In the genomic region with DNA sequence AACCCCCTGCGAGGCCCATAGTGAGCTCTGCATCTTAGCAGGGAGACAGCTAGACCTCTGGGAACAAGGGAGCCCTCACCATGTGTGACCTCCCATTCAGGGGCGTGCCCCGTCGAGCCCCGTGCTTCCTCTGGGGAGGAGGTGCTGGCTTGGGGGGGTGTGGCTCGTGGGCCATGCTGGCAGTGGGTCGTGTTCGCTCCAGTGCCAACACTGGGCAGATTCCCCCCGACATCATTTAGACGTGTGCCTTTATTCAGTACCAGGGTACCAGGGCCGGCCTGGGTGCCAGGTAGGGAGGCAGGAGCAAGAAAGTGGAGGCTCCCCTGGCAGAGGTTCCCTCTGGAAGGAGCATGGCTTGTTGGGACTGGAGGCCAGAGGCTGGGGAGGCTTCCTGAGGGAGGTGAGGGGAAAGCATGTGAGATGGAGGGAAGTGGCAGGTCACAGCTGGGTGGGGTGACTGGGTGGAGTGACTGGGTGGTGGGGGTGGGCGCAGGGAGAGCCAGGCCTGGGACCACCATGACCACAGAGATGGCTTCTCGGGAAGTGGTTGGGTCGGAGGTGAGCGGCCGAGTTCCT, we compare ENCODE assay signal across 16 cellular contexts. TPM values are rescaled to one million over a fixed set of nuclear protein-coding genes. Genes with fewer than 3 reads are reported as not detected.
A peak's percentile ranks its signal among the peaks of the same experiment; 100 is the strongest.
DNase-seq lines count a peak whose midpoint lies in the region; ATAC-seq and TF ChIP-seq lines count a peak whose summit lies in the region.
"Had no signal": no experiment of that assay in that cellular context is flagged by ENCODE, and none has a peak within 500 bp of the region (broad histone marks: within the 10 kb centered on the region; RNA-seq: fewer than 3 reads in every experiment).

No MANE protein-coding gene starts in this region.

- H3K27me3 ChIP-seq in NT2/D1 (ENCODE audit: insufficient read depth, insufficient read length) (peaks cover 19% of the 10 kb centered on the region), lower lobe of right lung (ENCODE audit: low read depth) (peaks cover 49% of the 10 kb centered on the region), esophagus muscularis mucosa (peaks cover 0 to 29% (median 0%) of the 10 kb centered on the region in 4 donors)
- H3K27me3 ChIP-seq: SJCRH30, thyroid gland had no signal

- intact Hi-C loops in lower lobe of right lung (cut with DNase I), result no loop called here
- intact Hi-C loops in esophagus muscularis mucosa (cut with DNase I), result no loop called here

- H3K4me1 ChIP-seq in NT2/D1 (ENCODE audit: insufficient read depth, insufficient read length), result peaks cover 44% of the 10 kb centered on the region
- H3K4me1 ChIP-seq in lower lobe of right lung, result peaks cover 18% of the 10 kb centered on the region
- peaks cover 45 to 60% (median 49%) of the 10 kb centered on the region in 4 donors for H3K4me1 ChIP-seq in esophagus muscularis mucosa

- H3K27ac ChIP-seq in cingulate gyrus (ENCODE audit: low read depth, low read length), result peak overlapping the region; percentile 74
- no peak overlapping the region for H3K27ac ChIP-seq in lower lobe of right lung
- peak overlapping the region in 18 of 21 experiments; percentile 4 to 82 (median 66) for H3K27ac ChIP-seq in skin epidermis
- no peak overlapping the region for H3K27ac ChIP-seq in esophagus muscularis mucosa (replicated peaks in 1 of 4)
- H3K27ac ChIP-seq: KMS-11, SJCRH30, thyroid gland had no signal

- TF ChIP-seq CTCF in lower lobe of right lung (IDR thresholded peaks at IDR 0.05), result no peak
- no peak for TF ChIP-seq CTCF in esophagus muscularis mucosa (IDR thresholded peaks at IDR 0.05)

- WGBS in esophagus muscularis mucosa, result 76% methylated on average over 11 of the region's 16 CpGs

- TF ChIP-seq EP300 in esophagus muscularis mucosa (IDR thresholded peaks at IDR 0.05), result no peak

- TF ChIP-seq POLR2A in esophagus muscularis mucosa (IDR thresholded peaks at IDR 0.05; ENCODE audit: low read depth), result no peak

- H3K4me3 ChIP-seq in NT2/D1 (ENCODE audit: insufficient read length, low read depth) (no peak overlapping the region), lower lobe of right lung (no peak overlapping the region), skin epidermis (no peak overlapping the region), esophagus muscularis mucosa (no peak overlapping the region)
- H3K4me3 ChIP-seq: SJCRH30, thyroid gland had no signal

- peak overlapping the region; percentile 1 for H3K9ac ChIP-seq in NT2/D1 (ENCODE audit: insufficient read length, low read depth)
- H3K9ac ChIP-seq: KMS-11 had no signal

- H3K9me3 ChIP-seq in NT2/D1 (ENCODE audit: insufficient read depth, low read length), result no peaks in the 10 kb centered on the region
- no peaks in the 10 kb centered on the region for H3K9me3 ChIP-seq in lower lobe of right lung
- no peaks in the 10 kb centered on the region for H3K9me3 ChIP-seq in esophagus muscularis mucosa
- H3K9me3 ChIP-seq: BE2C, SJCRH30, thyroid gland had no signal

- no peak for ATAC-seq in lower lobe of right lung
- ATAC-seq in HG02884 (IDR thresholded peaks at IDR 0.05; ENCODE audit: unreplicated experiment), result no peak

- peaks cover 19% of the 10 kb centered on the region for H3K36me3 ChIP-seq in NT2/D1 (ENCODE audit: insufficient read depth, insufficient read length, low read length)
- H3K36me3 ChIP-seq in lower lobe of right lung, result no peaks in the 10 kb centered on the region
- H3K36me3 ChIP-seq in esophagus muscularis mucosa, result peaks cover 0 to 10% (median 4%) of the 10 kb centered on the region in 4 donors
- H3K36me3 ChIP-seq: BE2C, thyroid gland had no signal

- DNase-seq in NT2/D1 (ENCODE audit: low read depth, low spot score) (no peak), lower lobe of right lung (peak; percentile 39), germinal center (ENCODE audit: low spot score) (no peak), D341Med (ENCODE audit: low spot score) (no peak), esophagus muscularis mucosa (ENCODE audit: extremely low spot score) (no peak)
- DNase-seq: erythroblast; immature natural killer cell; NCI-H1092 treated with DMSO at 0.1 percent for 48 hours; stimulated activated CD4-positive, alpha-beta T cell treated with anti-CD3 and anti-CD28 coated beads, Interleukin-4, amount 100 ng/mL, for 4 hours; thyroid gland had no signal

RNA-seq across cellular contexts. Expression of a gene that starts 15.2 kb away (rescaled TPM):
- total RNA-seq in lower lobe of right lung (14.7 TPM), esophagus muscularis mucosa (10 to 100 TPM; 29.1 to 71.5 (median 41.8) TPM)

Comparison
In these comparisons a context has a peak if more than half of its experiments do, and no peak if none do; other contexts are left out.
1. H3K27ac ChIP-seq: peak in cingulate gyrus (single experiment) and skin epidermis (18 of 21); none in lower lobe of right lung (single experiment) and esophagus muscularis mucosa (0 of 4).